Comparison of ENCODE assay signal across 20 cellular contexts in genomic region chr7:113367187-113367586, GRCh38.
DNase-seq lines count a peak whose midpoint lies in the region; ATAC-seq, FAIRE-seq and TF ChIP-seq lines count a peak whose summit lies in the region.
"Had no signal": no experiment of that assay in that cellular context is flagged by ENCODE, and none has a peak within 500 bp of the region (broad histone marks: within the 10 kb centered on the region; RNA-seq: fewer than 3 reads in every experiment).

No MANE protein-coding gene starts in this region.

- H3K36me3 ChIP-seq in PC-3 (ENCODE audit: low read depth, low read length) (no peaks in the 10 kb centered on the region), trophoblast cell (ENCODE audit: control insufficient read depth in 1 of 2, insufficient read depth in 2 of 2, low read length in 2 of 2) (no peaks in the 10 kb centered on the region), kidney (ENCODE audit: control insufficient read depth in 1 of 2, insufficient read depth in 2 of 2, low read length in 2 of 2) (no peaks in the 10 kb centered on the region), neuronal stem cell (replicated peaks in 1 of 2; ENCODE audit: control insufficient read depth in 2 of 2, insufficient read depth in 2 of 2, low read length in 2 of 2) (no peaks in the 10 kb centered on the region)

- intact Hi-C loops in PC-3 (cut with micrococcal nuclease) = no loop called here
- intact Hi-C loops in dorsolateral prefrontal cortex (cut with DNase I) = no loop called here
- intact Hi-C loops in kidney (cut with DNase I) = no loop called here

- no peak overlapping the region for H3K27ac ChIP-seq in PC-3 (ENCODE audit: low read length)
- no peak overlapping the region for H3K27ac ChIP-seq in trophoblast cell (ENCODE audit: low read depth, low read length)
- no peak overlapping the region for H3K27ac ChIP-seq in dorsolateral prefrontal cortex
- H3K27ac ChIP-seq in kidney (ENCODE audit: low read depth in 2 of 2, low read length in 2 of 2) = no peak overlapping the region
- no peak overlapping the region for H3K27ac ChIP-seq in neuronal stem cell (replicated peaks; ENCODE audit: low read length)
- H3K27ac ChIP-seq: C4-2B, RWPE1 had no signal

- CTCF ChIA-PET in PC-3 (lab: Charles Lee) = no interaction called here

- H3K4me2 ChIP-seq in PC-3 (ENCODE audit: low read length) (no peak overlapping the region), trophoblast cell (ENCODE audit: low read length) (no peak overlapping the region), neuronal stem cell (ENCODE audit: insufficient read depth, low read length, poor library complexity, severe bottlenecking) (no peak overlapping the region)

- no peaks in the 10 kb centered on the region for H3K9me3 ChIP-seq in PC-3 (ENCODE audit: low read length)
- no peaks in the 10 kb centered on the region for H3K9me3 ChIP-seq in trophoblast cell (ENCODE audit: insufficient read depth, low read depth, low read length)
- no peaks in the 10 kb centered on the region for H3K9me3 ChIP-seq in kidney (ENCODE audit: control insufficient read depth in 1 of 2, low read length in 2 of 2)
- H3K9me3 ChIP-seq in neuronal stem cell (replicated peaks in 1 of 2; ENCODE audit: control insufficient read depth in 2 of 2, insufficient read depth in 1 of 2, low read depth in 1 of 2, low read length in 2 of 2) = no peaks in the 10 kb centered on the region

- H3K79me2 ChIP-seq in PC-3 (ENCODE audit: low read length) (no peaks in the 10 kb centered on the region), trophoblast cell (ENCODE audit: control insufficient read depth, insufficient read depth, low read length, poor library complexity) (no peaks in the 10 kb centered on the region)

- H2BK5ac ChIP-seq in trophoblast cell (ENCODE audit: low read depth, low read length, poor library complexity) (no peak overlapping the region), neuronal stem cell (ENCODE audit: low read length) (no peak overlapping the region)

- H3F3A ChIP-seq in PC-3 (ENCODE audit: low read length, unreplicated experiment) = no peaks in the 10 kb centered on the region

- no peaks in the 10 kb centered on the region for H3K27me3 ChIP-seq in PC-3 (ENCODE audit: low read length)
- no peaks in the 10 kb centered on the region for H3K27me3 ChIP-seq in trophoblast cell (ENCODE audit: insufficient read depth, low read length)
- H3K27me3 ChIP-seq in dorsolateral prefrontal cortex = no peaks in the 10 kb centered on the region
- no peaks in the 10 kb centered on the region for H3K27me3 ChIP-seq in neuronal stem cell (ENCODE audit: control insufficient read depth in 3 of 3, insufficient read depth in 3 of 3, low read depth in 1 of 3, low read length in 3 of 3)

- H2BK120ac ChIP-seq in trophoblast cell (ENCODE audit: insufficient read depth, low read length, poor library complexity) (no peak overlapping the region), neuronal stem cell (ENCODE audit: low read depth, low read length) (no peak overlapping the region)

- TF ChIP-seq CTCF in PC-3 (conservative IDR thresholded peaks at IDR 0.05; ENCODE audit: low read depth, low read length) (no peak), choroid plexus epithelial cell (conservative IDR thresholded peaks at IDR 0.05; ENCODE audit: low read depth, low read length) (no peak), dorsolateral prefrontal cortex (IDR thresholded peaks at IDR 0.05 in 54 of 56, conservative IDR thresholded peaks at IDR 0.05 in 2 of 56; ENCODE audit: low read depth in 1 of 56, partially characterized antibody in 56 of 56) (no peak), kidney (IDR thresholded peaks at IDR 0.05; ENCODE audit: borderline replicate concordance, extremely low read depth, insufficient read depth) (no peak)

- H3K4me3 ChIP-seq in PC-3 (ENCODE audit: low read length) (no peak overlapping the region), choroid plexus epithelial cell (ENCODE audit: low read depth, low read length) (no peak overlapping the region), trophoblast cell (ENCODE audit: low read depth, low read length) (no peak overlapping the region), dorsolateral prefrontal cortex (no peak overlapping the region), kidney (ENCODE audit: low read length in 2 of 2) (no peak overlapping the region), neuronal stem cell (ENCODE audit: low read length in 2 of 2) (no peak overlapping the region)

- H3K4ac ChIP-seq in trophoblast cell (ENCODE audit: low read depth, low read length) = no peak overlapping the region
- no peak overlapping the region for H3K4ac ChIP-seq in neuronal stem cell (ENCODE audit: low read length)

- WGBS in trophoblast cell (ENCODE audit: extremely low coverage, insufficient coverage, insufficient read length) = no CpG with 5 or more reads among the region's 2 CpGs
- no CpG with 5 or more reads among the region's 2 CpGs for WGBS in neuronal stem cell (ENCODE audit: extremely low coverage in 2 of 2, insufficient read length in 2 of 2, insufficient replicate concordance in 1 of 2), 2 donors

- peaks cover 3% of the 10 kb centered on the region for H3K79me1 ChIP-seq in trophoblast cell (ENCODE audit: low read length)
- H3K79me1 ChIP-seq in neuronal stem cell (ENCODE audit: low read depth, low read length) = no peaks in the 10 kb centered on the region

- H3K9ac ChIP-seq in PC-3 (ENCODE audit: low read length) = no peak overlapping the region
- no peak overlapping the region for H3K9ac ChIP-seq in trophoblast cell (ENCODE audit: low read length)
- no peak overlapping the region for H3K9ac ChIP-seq in kidney (ENCODE audit: low read length in 2 of 2)
- H3K9ac ChIP-seq in neuronal stem cell (ENCODE audit: low read depth, low read length, poor library complexity) = no peak overlapping the region

- no peaks in the 10 kb centered on the region for H3K4me1 ChIP-seq in PC-3 (ENCODE audit: insufficient read depth, low read length)
- H3K4me1 ChIP-seq in trophoblast cell (ENCODE audit: control insufficient read depth in 1 of 2, insufficient read depth in 2 of 2, low read length in 2 of 2) = peaks cover 0 to 4% of the 10 kb centered on the region in 2 experiments
- H3K4me1 ChIP-seq in kidney (ENCODE audit: control insufficient read depth in 1 of 2, insufficient read depth in 1 of 2, low read depth in 1 of 2, low read length in 2 of 2) = no peaks in the 10 kb centered on the region
- no peaks in the 10 kb centered on the region for H3K4me1 ChIP-seq in neuronal stem cell (ENCODE audit: control insufficient read depth in 2 of 2, insufficient read depth in 1 of 2, low read depth in 1 of 2, low read length in 2 of 2)

- no peak overlapping the region for H2AK5ac ChIP-seq in trophoblast cell (ENCODE audit: low read length)
- H2AK5ac ChIP-seq in neuronal stem cell (ENCODE audit: low read depth, low read length) = no peak overlapping the region

- H2BK12ac ChIP-seq in trophoblast cell (ENCODE audit: low read length) (no peak overlapping the region), neuronal stem cell (ENCODE audit: low read length) (no peak overlapping the region)

- POLR2A ChIA-PET in PC-3 (lab: Charles Lee; ENCODE audit: unreplicated experiment) = no interaction called here

- no peaks in the 10 kb centered on the region for H3K9me2 ChIP-seq in PC-3 (replicated peaks; ENCODE audit: low read length)

- H2BK15ac ChIP-seq in neuronal stem cell (ENCODE audit: low read length) = no peak overlapping the region

- H3K18ac ChIP-seq in trophoblast cell (ENCODE audit: low read length) = no peak overlapping the region
- no peak overlapping the region for H3K18ac ChIP-seq in neuronal stem cell (ENCODE audit: low read length)

- BruUV-seq in PC-3 (replicated peaks; lab: Mats Ljungman, UMichigan) = no TSS peak

- no peak overlapping the region for H4K8ac ChIP-seq in trophoblast cell (ENCODE audit: low read depth, low read length)
- H4K8ac ChIP-seq in neuronal stem cell (ENCODE audit: low read depth, low read length) = no peak overlapping the region

- no peak overlapping the region for H2AFZ ChIP-seq in PC-3 (ENCODE audit: low read length)
- H2AFZ ChIP-seq in trophoblast cell (ENCODE audit: insufficient read depth, low read length, poor library complexity) = no peak overlapping the region
- no peak overlapping the region for H2AFZ ChIP-seq in neuronal stem cell (ENCODE audit: low read length)

- FAIRE-seq in kidney (lab: Jason Lieb, UNC) = no peak
- no peak for FAIRE-seq in frontal cortex (lab: Jason Lieb, UNC)
- FAIRE-seq: D721Med had no signal

- H4K91ac ChIP-seq in trophoblast cell (ENCODE audit: low read depth, low read length) (no peak overlapping the region), neuronal stem cell (ENCODE audit: low read depth, low read length, poor library complexity) (no peak overlapping the region)

- no peaks in the 10 kb centered on the region for H4K20me1 ChIP-seq in PC-3 (ENCODE audit: low read length)

- ATAC-seq in PC-3 = no peak

- DNase-seq in HS-5 (ENCODE audit: low read depth) = peak; percentile 2
- peak; percentile 1 for DNase-seq in PC-3
- DNase-seq in choroid plexus epithelial cell (ENCODE audit: low read depth) = peak; percentile 1
- peak; percentile 5 to 81 for DNase-seq in trophoblast cell
- DNase-seq in dorsolateral prefrontal cortex = no peak
- DNase-seq in kidney = no peak
- DNase-seq in neuronal stem cell (ENCODE audit: low spot score) = no peak
- DNase-seq in frontal cortex (ENCODE audit: low spot score in 2 of 2) = no peak
- DNase-seq: DMS79 treated with DMSO at 0.1 percent for 48 hours, H7, NCI-H1417 treated with DMSO at 0.1 percent for 48 hours, NCI-H2081, NCI-H2171 treated with DMSO at 0.1 percent for 48 hours, NCI-H510A treated with DMSO at 0.1 percent for 48 hours, NCI-H82, OCI-M1, SIG-M5 had no signal

- no peak overlapping the region for H3K23ac ChIP-seq in trophoblast cell (ENCODE audit: low read length)
- H3K23ac ChIP-seq in neuronal stem cell (ENCODE audit: low read depth, low read length, poor library complexity) = no peak overlapping the region

- H3K14ac ChIP-seq in trophoblast cell (ENCODE audit: low read length) (no peak overlapping the region), neuronal stem cell (ENCODE audit: low read length) (no peak overlapping the region)

- no peak overlapping the region for H4K12ac ChIP-seq in trophoblast cell (ENCODE audit: low read depth, low read length)

Comparison
In these comparisons a context has a peak if more than half of its experiments do, and no peak if none do; other contexts are left out.
1. DNase-seq: peak in HS-5 (single experiment), PC-3 (single experiment), choroid plexus epithelial cell (single experiment) and trophoblast cell (2 of 2); none in dorsolateral prefrontal cortex (0 of 10), kidney (single experiment), neuronal stem cell (single experiment) and frontal cortex (0 of 2).